Comparison of ENCODE assay signal across 29 cellular contexts in genomic region chr7:56605146-56605545, GRCh38.
"Had no signal": no experiment of that assay in that cellular context is flagged by ENCODE, and none has a peak within 500 bp of the region (broad histone marks: within the 10 kb centered on the region; RNA-seq: fewer than 3 reads in every experiment).

No MANE protein-coding gene starts in this region.

- H3K27me3 ChIP-seq: SJCRH30 had no signal

- H3K36me3 ChIP-seq: SJCRH30 had no signal

- H3K27ac ChIP-seq: KMS-11, PC-9, RWPE1, SJCRH30, SK-N-MC had no signal

- DNase-seq: Karpas-422, KBM-7, MM.1S, MV-4-11, NCI-H1092, NCI-H1105, NCI-H1417 treated with DMSO at 0.1 percent for 48 hours, NCI-H1436 treated with DMSO at 0.1 percent for 48 hours, NCI-H1694 treated with DMSO at 0.1 percent for 48 hours, NCI-H187 treated with DMSO at 0.1 percent for 48 hours, NCI-H2029, NCI-H2081, NCI-H2107, NCI-H2171, NCI-H226, NCI-H446 treated with DMSO at 0.1 percent for 48 hours, NCI-H510A, NCI-H524, NCI-H526, NCI-H69, NCI-H748 treated with DMSO at 0.1 percent for 48 hours, NCI-H82, PC-9, SHP77, SIG-M5, SJCRH30 had no signal

- H3K4me3 ChIP-seq: PC-9, SJCRH30, SK-N-MC had no signal
